In the genomic region with DNA sequence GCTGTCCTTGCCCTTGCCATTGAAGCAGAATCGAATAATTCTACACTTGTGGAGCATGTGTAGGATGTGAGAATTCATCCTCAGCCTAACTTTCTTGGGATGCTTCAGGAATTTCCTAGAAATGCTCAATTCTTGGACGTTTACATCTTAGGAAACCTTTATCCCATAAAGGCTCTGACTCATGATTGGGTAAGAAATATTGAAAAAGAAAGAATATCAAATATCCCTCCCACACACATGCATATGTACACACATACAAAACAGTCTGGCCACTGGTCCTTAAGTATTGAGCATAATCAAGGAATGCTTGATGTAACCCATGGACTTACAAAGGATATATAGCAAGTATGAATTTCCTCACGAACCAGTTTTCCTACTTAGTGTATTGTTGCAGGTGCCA, we compare ENCODE assay signal across 19 cellular contexts.
DNase-seq lines count a peak whose midpoint lies in the region; ATAC-seq, FAIRE-seq and TF ChIP-seq lines count a peak whose summit lies in the region.
"Had no signal": no experiment of that assay in that cellular context is flagged by ENCODE, and none has a peak within 500 bp of the region (broad histone marks: within the 10 kb centered on the region; RNA-seq: fewer than 3 reads in every experiment).

No MANE protein-coding gene starts in this region.

- H3K9ac ChIP-seq in K562 (ENCODE audit: insufficient read depth in 1 of 2, low read depth in 2 of 2, low read length in 2 of 2) = no peak overlapping the region

- no peaks in the 10 kb centered on the region for H3K36me3 Mint-ChIP-seq in activated naive CD4-positive, alpha-beta T cell treated with anti-CD3 and anti-CD28 coated beads for 36 hours (ENCODE audit: low read depth)

- DNase-seq in AG04449 (ENCODE audit: low read depth, low spot score) (peak; percentile 75), K562 (ENCODE audit: extremely low read depth in 1 of 4, low spot score in 3 of 4) (no peak), foreskin fibroblast (peak; percentile 67 to 82), NCI-H510A treated with DMSO at 0.1 percent for 48 hours (lab: John Stamatoyannopoulos, UW) (no peak), pancreas (no peak)
- no peak for DNase-seq in activated naive CD4-positive, alpha-beta T cell (lab: John Stamatoyannopoulos, UW)
- no peak for DNase-seq in activated naive CD4-positive, alpha-beta T cell treated with anti-CD3 and anti-CD28 coated beads for 36 hours
- DNase-seq: AML-193; glutamatergic neuron; left ventricle myocardium superior; NCI-H1105; stimulated activated naive CD4-positive, alpha-beta T cell had no signal

- H3K9me3 Mint-ChIP-seq in activated naive CD4-positive, alpha-beta T cell treated with anti-CD3 and anti-CD28 coated beads for 36 hours = no peaks in the 10 kb centered on the region
- H3K9me3 Mint-ChIP-seq: activated T-helper 17 cell treated with anti-CD3 and anti-CD28 coated beads, Interleukin-2, amount 50 U/mL, for 72 hours had no signal

- no peaks in the 10 kb centered on the region for H3K79me2 ChIP-seq in K562 (ENCODE audit: control insufficient read depth, insufficient read depth, low read length)

- CTCF ChIA-PET in AG04449 (lab: Yijun Ruan, JAX) = interaction anchor here (0.7 to 3.4 kb wide), 7 partner anchors 8 to 215 kb away, joined by 3 to 22 read pairs (median 4); no protein-coding TSS in a partner anchor
- CTCF ChIA-PET in HEK293 (lab: Yijun Ruan, JAX) = interaction anchor here (0.8 to 3.9 kb wide), 3 partner anchors 35 to 264 kb away, joined by 3 to 17 read pairs (median 4); no protein-coding TSS in a partner anchor
- CTCF ChIA-PET in K562 (lab: Yijun Ruan, JAX; ENCODE audit: low intra/inter-chr PET ratio) = no interaction called here
- CTCF ChIA-PET in activated naive CD4-positive, alpha-beta T cell treated with anti-CD3 and anti-CD28 coated beads for 36 hours (lab: Charles Lee) = interaction anchor here (1.2 kb wide), 1 partner anchor 14 kb away, joined by 4 read pairs; no protein-coding TSS in a partner anchor

- 5% methylated on average over 3 of the region's 3 CpGs for WGBS in K562 (ENCODE audit: insufficient coverage, low coverage, missing lambda C conversion rate)
- 38 to 44% methylated on average over 3 of the region's 3 CpGs for WGBS in pancreas, 2 donors

- no peak for TF ChIP-seq POLR2A in K562 (conservative IDR thresholded peaks at IDR 0.05)

- TF ChIP-seq EP300 in K562 (IDR thresholded peaks at IDR 0.05; ENCODE audit: low read length) = no peak

- no peak overlapping the region for H3K4me3 Mint-ChIP-seq in activated naive CD4-positive, alpha-beta T cell treated with anti-CD3 and anti-CD28 coated beads for 36 hours
- H3K4me3 Mint-ChIP-seq: activated T-helper 17 cell treated with anti-CD3 and anti-CD28 coated beads, Interleukin-2, amount 50 U/mL, for 72 hours had no signal

- H3K27ac ChIP-seq in HEK293 (ENCODE audit: extremely low read depth, low read depth, low read length) = no peak overlapping the region
- no peak overlapping the region for H3K27ac ChIP-seq in K562 (ENCODE audit: extremely low read depth, low read depth, low read length)
- H3K27ac ChIP-seq in pancreas = no peak overlapping the region
- H3K27ac ChIP-seq: vagina had no signal

- H4K20me1 ChIP-seq in K562 (replicated peaks; ENCODE audit: control insufficient read depth, insufficient read depth, low read length) = peaks cover 10% of the 10 kb centered on the region; the same call in 1 of the 2 replicates

- H2AFZ ChIP-seq in K562 (ENCODE audit: low read depth, low read length) = no peak overlapping the region

- no peak overlapping the region for H3K4me2 ChIP-seq in K562 (ENCODE audit: insufficient read depth, low read length)

- H3K4me1 ChIP-seq in HEK293 (ENCODE audit: control insufficient read depth, insufficient read depth, low read length) (no peaks in the 10 kb centered on the region), K562 (replicated peaks in 1 of 2; ENCODE audit: control insufficient read depth in 2 of 2, insufficient read depth in 2 of 2, low read length in 2 of 2) (peaks cover 0 to 5% of the 10 kb centered on the region in 2 experiments; a peak in 3 of 5 replicates), pancreas (no peaks in the 10 kb centered on the region)

- H3K9me3 ChIP-seq in HEK293 (ENCODE audit: control insufficient read depth, insufficient read depth, low read depth, low read length) (no peaks in the 10 kb centered on the region), K562 (replicated peaks; ENCODE audit: control insufficient read depth, insufficient read depth, low read depth, low read length) (no peaks in the 10 kb centered on the region), pancreas (no peaks in the 10 kb centered on the region)
- H3K9me3 ChIP-seq: vagina had no signal

- H3K27me3 Mint-ChIP-seq in activated naive CD4-positive, alpha-beta T cell treated with anti-CD3 and anti-CD28 coated beads for 36 hours (ENCODE audit: low read depth) = peaks cover 3% of the 10 kb centered on the region

- BruUV-seq in K562 (replicated peaks; lab: Mats Ljungman, UMichigan) = no TSS peak

- POLR2A ChIA-PET in AG04449 (lab: Yijun Ruan, JAX) = interaction anchor here (1.6 kb wide), 1 partner anchor 30 kb away, joined by 7 read pairs; no protein-coding TSS in a partner anchor
- POLR2A ChIA-PET in HEK293 (lab: Yijun Ruan, JAX) = no interaction called here
- POLR2A ChIA-PET in K562 (lab: Yijun Ruan, JAX) = no interaction called here

- no peak overlapping the region for H3K27ac Mint-ChIP-seq in activated naive CD4-positive, alpha-beta T cell treated with anti-CD3 and anti-CD28 coated beads for 36 hours
- H3K27ac Mint-ChIP-seq: activated T-helper 17 cell treated with anti-CD3 and anti-CD28 coated beads, Interleukin-2, amount 50 U/mL, for 72 hours had no signal

- in situ Hi-C loops in K562 (cut with MboI) = no loop called here

- intact Hi-C loops in K562 (cut with micrococcal nuclease) = no loop called here
- intact Hi-C loops in pancreas (cut with DNase I) = no loop called here
- intact Hi-C loops in activated naive CD4-positive, alpha-beta T cell treated with anti-CD3 and anti-CD28 coated beads for 36 hours (cut with micrococcal nuclease) = no loop called here

- TF ChIP-seq RAD21 in K562 (CRISPR knock-in tag; conservative IDR thresholded peaks at IDR 0.05 in 1 of 2, IDR thresholded peaks at IDR 0.05 in 1 of 2) = no peak

- no peak for FAIRE-seq in K562 (lab: Jason Lieb, UNC)
- FAIRE-seq in pancreas (lab: Jason Lieb, UNC) = no peak
- FAIRE-seq: colon, endothelial cell of umbilical vein, GM19239 had no signal

- H3K4me3 ChIP-seq in AG04449 (ENCODE audit: low read depth, low read length) (no peak overlapping the region), HEK293 (ENCODE audit: low read depth, low read length) (no peak overlapping the region), K562 (no peak overlapping the region), foreskin fibroblast (ENCODE audit: low read depth in 1 of 2, low read length in 2 of 2) (no peak overlapping the region), pancreas (no peak overlapping the region)
- H3K4me3 ChIP-seq: vagina had no signal

- H3K4me1 Mint-ChIP-seq in activated naive CD4-positive, alpha-beta T cell treated with anti-CD3 and anti-CD28 coated beads for 36 hours (ENCODE audit: low read depth) = peaks cover 6% of the 10 kb centered on the region

- no peaks in the 10 kb centered on the region for H3K36me3 ChIP-seq in HEK293 (ENCODE audit: control insufficient read depth in 2 of 2, insufficient read depth in 1 of 2, low read length in 2 of 2)
- no peaks in the 10 kb centered on the region for H3K36me3 ChIP-seq in K562 (ENCODE audit: control insufficient read depth, insufficient read depth, low read length)
- no peaks in the 10 kb centered on the region for H3K36me3 ChIP-seq in pancreas
- H3K36me3 ChIP-seq: vagina had no signal

- TF ChIP-seq CTCF in AG04449 (IDR thresholded peaks at IDR 0.05; ENCODE audit: insufficient read depth, low read length, missing control alignments) (no peak), HEK293 (tag by site-specific recombination; IDR thresholded peaks at IDR 0.05) (no peak), K562 (IDR thresholded peaks at IDR 0.05 in 2 of 3, conservative IDR thresholded peaks at IDR 0.05 in 1 of 3; ENCODE audit: insufficient read depth in 2 of 3, low read depth in 1 of 3, low read length in 3 of 3) (no peak), foreskin fibroblast (IDR thresholded peaks at IDR 0.05; ENCODE audit: low read depth, low read length) (no peak), pancreas (IDR thresholded peaks at IDR 0.05) (no peak)

- peaks cover 6 to 26% of the 10 kb centered on the region in 2 experiments; a peak in 4 of 5 replicates for H3K27me3 ChIP-seq in K562 (ENCODE audit: control insufficient read depth in 2 of 2, insufficient read depth in 2 of 2, low read length in 2 of 2)
- H3K27me3 ChIP-seq in pancreas = no peaks in the 10 kb centered on the region
- H3K27me3 ChIP-seq: vagina had no signal

- H3K9me1 ChIP-seq in K562 (ENCODE audit: control insufficient read depth, insufficient read depth, low read length) = no peaks in the 10 kb centered on the region

- ATAC-seq in K562 (no peak), pancreas (no peak)
- ATAC-seq: activated T-helper 17 cell treated with anti-CD3 and anti-CD28 coated beads, Interleukin-2, amount 50 U/mL, for 72 hours; left ventricle myocardium superior; Panc1 had no signal

TF ChIP-seq in HEK293, 187 proteins besides CTCF, POLR2A, EP300 and RAD21:
- TF ChIP-seq, protein P1, sequence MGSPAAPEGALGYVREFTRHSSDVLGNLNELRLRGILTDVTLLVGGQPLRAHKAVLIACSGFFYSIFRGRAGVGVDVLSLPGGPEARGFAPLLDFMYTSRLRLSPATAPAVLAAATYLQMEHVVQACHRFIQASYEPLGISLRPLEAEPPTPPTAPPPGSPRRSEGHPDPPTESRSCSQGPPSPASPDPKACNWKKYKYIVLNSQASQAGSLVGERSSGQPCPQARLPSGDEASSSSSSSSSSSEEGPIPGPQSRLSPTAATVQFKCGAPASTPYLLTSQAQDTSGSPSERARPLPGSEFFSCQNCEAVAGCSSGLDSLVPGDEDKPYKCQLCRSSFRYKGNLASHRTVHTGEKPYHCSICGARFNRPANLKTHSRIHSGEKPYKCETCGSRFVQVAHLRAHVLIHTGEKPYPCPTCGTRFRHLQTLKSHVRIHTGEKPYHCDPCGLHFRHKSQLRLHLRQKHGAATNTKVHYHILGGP (tag by site-specific recombination; IDR thresholded peaks at IDR 0.05) = peak; percentile 95
- no peak for TF ChIP-seq ZNF175 (tag by site-specific recombination; IDR thresholded peaks at IDR 0.05)
TF ChIP-seq in HEK293: peak in this region for 1.

TF ChIP-seq in K562, 482 proteins besides CTCF, POLR2A, EP300 and RAD21:
- TF ChIP-seq CBFB (CRISPR knock-in tag; IDR thresholded peaks at IDR 0.05) = no peak
- TF ChIP-seq TBP (optimal IDR thresholded peaks at IDR 0.05; ENCODE audit: low read depth, low read length) = peak; percentile 15

Comparison
In these comparisons a context has a peak if more than half of its experiments do, and no peak if none do; other contexts are left out.
1. DNase-seq: peak in AG04449 (single experiment) and foreskin fibroblast (2 of 2); none in K562 (0 of 4), activated naive CD4-positive, alpha-beta T cell (0 of 4), NCI-H510A treated with DMSO at 0.1 percent for 48 hours (single experiment), pancreas (0 of 6) and activated naive CD4-positive, alpha-beta T cell treated with anti-CD3 and anti-CD28 coated beads for 36 hours (single experiment).